ENCODE assay signal across 23 cellular contexts in the genomic region with DNA sequence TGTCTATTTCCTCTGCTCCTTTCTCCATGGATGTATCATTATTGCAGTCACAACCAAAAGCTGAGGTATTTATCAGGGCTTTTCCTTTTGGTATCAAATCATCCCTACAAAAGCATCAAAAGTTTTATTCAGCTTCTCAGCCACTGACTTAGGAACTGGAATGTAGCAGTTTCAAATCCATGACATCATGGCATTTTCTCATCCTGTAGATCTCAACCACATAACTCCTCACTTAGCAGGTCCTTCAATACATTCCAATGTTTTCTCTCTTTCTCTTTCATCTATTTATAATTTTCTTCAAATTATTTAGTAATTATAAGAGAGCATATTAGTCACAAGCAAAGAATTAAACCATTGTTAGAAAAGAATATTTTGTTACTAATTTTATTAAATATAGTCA.
A peak's percentile ranks its signal among the peaks of the same experiment; 100 is the strongest.
DNase-seq lines count a peak whose midpoint lies in the region; FAIRE-seq and TF ChIP-seq lines count a peak whose summit lies in the region.
"Had no signal": no experiment of that assay in that cellular context is flagged by ENCODE, and none has a peak within 500 bp of the region (broad histone marks: within the 10 kb centered on the region; RNA-seq: fewer than 3 reads in every experiment).

No MANE protein-coding gene starts in this region.

- FAIRE-seq in bronchial epithelial cell (lab: Jason Lieb, UNC) = no peak
- peak; percentile 45 for FAIRE-seq in frontal cortex (lab: Jason Lieb, UNC)
- FAIRE-seq in urothelium cell line (lab: Jason Lieb, UNC) = no peak

- POLR2A ChIA-PET in CD8-positive, alpha-beta memory T cell (lab: Charles Lee) = no interaction called here

- intact Hi-C loops in activated T-helper 2 cell treated with anti-CD3 and anti-CD28 coated beads, Interferon-gamma antibody, Interleukin-2, Interleukin-4, amounts not matched to agents 10 μg/mL and 5 μg/mL and 100 μg/mL, durations not matched to agents 14 hours and 24 hours and 36 hours (cut with micrococcal nuclease) = no loop called here

- no peak overlapping the region for H3K27ac Mint-ChIP-seq in activated T-helper 2 cell treated with anti-CD3 and anti-CD28 coated beads, Interferon-gamma antibody, Interleukin-2, Interleukin-4, amounts not matched to agents 10 μg/mL and 5 μg/mL and 100 μg/mL, durations not matched to agents 14 hours and 24 hours and 36 hours
- no peak overlapping the region for H3K27ac Mint-ChIP-seq in CD8-positive, alpha-beta memory T cell
- H3K27ac Mint-ChIP-seq: CD8-positive, alpha-beta T cell; GM23338; IgD-negative memory B cell; T-cell had no signal

- DNase-seq in GM03348 (ENCODE audit: low spot score) = peak; percentile 10
- peak; percentile 4 for DNase-seq in bronchial epithelial cell (ENCODE audit: low read depth)
- DNase-seq in frontal cortex (ENCODE audit: low spot score in 2 of 2) = no peak
- no peak for DNase-seq in activated T-helper 2 cell treated with anti-CD3 and anti-CD28 coated beads, Interferon-gamma antibody, Interleukin-2, Interleukin-4, amounts not matched to agents 10 μg/mL and 5 μg/mL and 100 μg/mL, durations not matched to agents 14 hours and 24 hours and 36 hours (ENCODE audit: low spot score)
- DNase-seq in superior temporal gyrus (ENCODE audit: extremely low spot score) = no peak
- DNase-seq in urothelium cell line (ENCODE audit: low spot score) = no peak
- no peak for DNase-seq in CD8-positive, alpha-beta memory T cell
- DNase-seq: AML-193; C1 segment of cervical spinal cord; CD8-positive, alpha-beta T cell; DMS53; EL; MV-4-11; NCI-H1105 treated with DMSO at 0.1 percent for 48 hours; NCI-H2029 treated with DMSO at 0.1 percent for 48 hours; NCI-H226; NCI-H524; NCI-H774; Peyer's patch; T-cell had no signal

- peaks cover 11% of the 10 kb centered on the region for H3K9me3 Mint-ChIP-seq in activated T-helper 2 cell treated with anti-CD3 and anti-CD28 coated beads, Interferon-gamma antibody, Interleukin-2, Interleukin-4, amounts not matched to agents 10 μg/mL and 5 μg/mL and 100 μg/mL, durations not matched to agents 14 hours and 24 hours and 36 hours
- H3K9me3 Mint-ChIP-seq in CD8-positive, alpha-beta memory T cell = peaks cover 3 to 17% (median 6%) of the 10 kb centered on the region in 5 donors
- H3K9me3 Mint-ChIP-seq: GM23338, IgD-negative memory B cell had no signal

- no peak overlapping the region for H3K27ac ChIP-seq in CD8-positive, alpha-beta memory T cell (ENCODE audit: low read depth, low read length)
- H3K27ac ChIP-seq: Peyer's patch had no signal

- H3K36me3 ChIP-seq in bronchial epithelial cell (ENCODE audit: control insufficient read depth, insufficient read depth, low read length) = no peaks in the 10 kb centered on the region
- H3K36me3 ChIP-seq in CD8-positive, alpha-beta memory T cell (ENCODE audit: insufficient read depth, low read length) = no peaks in the 10 kb centered on the region
- H3K36me3 ChIP-seq: HAP-1, Peyer's patch had no signal

- CTCF ChIA-PET in CD8-positive, alpha-beta memory T cell (lab: Charles Lee) = no interaction called here

- no peaks in the 10 kb centered on the region for H3K4me1 Mint-ChIP-seq in activated T-helper 2 cell treated with anti-CD3 and anti-CD28 coated beads, Interferon-gamma antibody, Interleukin-2, Interleukin-4, amounts not matched to agents 10 μg/mL and 5 μg/mL and 100 μg/mL, durations not matched to agents 14 hours and 24 hours and 36 hours (ENCODE audit: low read depth)
- H3K4me1 Mint-ChIP-seq in CD8-positive, alpha-beta memory T cell = no peaks in the 10 kb centered on the region
- H3K4me1 Mint-ChIP-seq: GM23338, IgD-negative memory B cell, T-cell had no signal

- no peaks in the 10 kb centered on the region for H3K4me1 ChIP-seq in CD8-positive, alpha-beta memory T cell (ENCODE audit: insufficient read depth, low read length)
- H3K4me1 ChIP-seq: HAP-1, Peyer's patch had no signal

- H3K4me3 Mint-ChIP-seq in activated T-helper 2 cell treated with anti-CD3 and anti-CD28 coated beads, Interferon-gamma antibody, Interleukin-2, Interleukin-4, amounts not matched to agents 10 μg/mL and 5 μg/mL and 100 μg/mL, durations not matched to agents 14 hours and 24 hours and 36 hours (ENCODE audit: low read depth) = no peak overlapping the region
- no peak overlapping the region for H3K4me3 Mint-ChIP-seq in CD8-positive, alpha-beta memory T cell
- H3K4me3 Mint-ChIP-seq: CD8-positive, alpha-beta T cell; GM23338; IgD-negative memory B cell; T-cell had no signal

- TF ChIP-seq CTCF in bronchial epithelial cell (IDR thresholded peaks at IDR 0.05; ENCODE audit: insufficient read depth, low read length, severe bottlenecking) = no peak

- no peaks in the 10 kb centered on the region for H3K36me3 Mint-ChIP-seq in activated T-helper 2 cell treated with anti-CD3 and anti-CD28 coated beads, Interferon-gamma antibody, Interleukin-2, Interleukin-4, amounts not matched to agents 10 μg/mL and 5 μg/mL and 100 μg/mL, durations not matched to agents 14 hours and 24 hours and 36 hours (ENCODE audit: low read depth)
- no peaks in the 10 kb centered on the region for H3K36me3 Mint-ChIP-seq in CD8-positive, alpha-beta memory T cell
- H3K36me3 Mint-ChIP-seq: CD8-positive, alpha-beta T cell; T-cell had no signal

- H3K27me3 ChIP-seq in bronchial epithelial cell (ENCODE audit: control insufficient read depth, insufficient read depth, low read length) = no peaks in the 10 kb centered on the region
- no peaks in the 10 kb centered on the region for H3K27me3 ChIP-seq in CD8-positive, alpha-beta memory T cell (ENCODE audit: insufficient read depth, low read length, poor library complexity, severe bottlenecking)
- H3K27me3 ChIP-seq: Peyer's patch had no signal

- H3K9me3 ChIP-seq in CD8-positive, alpha-beta memory T cell (ENCODE audit: low read length) = no peaks in the 10 kb centered on the region
- H3K9me3 ChIP-seq: HAP-1, Peyer's patch had no signal

- no peak overlapping the region for H3K4me3 ChIP-seq in bronchial epithelial cell (ENCODE audit: low read depth, low read length)
- H3K4me3 ChIP-seq in CD8-positive, alpha-beta memory T cell (ENCODE audit: low read length) = no peak overlapping the region
- H3K4me3 ChIP-seq: GM23338, HAP-1, Peyer's patch had no signal

- H3K27me3 Mint-ChIP-seq in activated T-helper 2 cell treated with anti-CD3 and anti-CD28 coated beads, Interferon-gamma antibody, Interleukin-2, Interleukin-4, amounts not matched to agents 10 μg/mL and 5 μg/mL and 100 μg/mL, durations not matched to agents 14 hours and 24 hours and 36 hours (ENCODE audit: low read depth) = no peaks in the 10 kb centered on the region
- no peaks in the 10 kb centered on the region for H3K27me3 Mint-ChIP-seq in CD8-positive, alpha-beta memory T cell
- H3K27me3 Mint-ChIP-seq: T-cell had no signal

Comparison
In these comparisons a context has a peak if more than half of its experiments do, and no peak if none do; other contexts are left out.
1. DNase-seq: peak in GM03348 (single experiment) and bronchial epithelial cell (single experiment); none in frontal cortex (0 of 2), activated T-helper 2 cell treated with anti-CD3 and anti-CD28 coated beads, Interferon-gamma antibody, Interleukin-2, Interleukin-4, amounts not matched to agents 10 μg/mL and 5 μg/mL and 100 μg/mL, durations not matched to agents 14 hours and 24 hours and 36 hours (single experiment), superior temporal gyrus (single experiment), urothelium cell line (single experiment) and CD8-positive, alpha-beta memory T cell (0 of 5).